ENCODE assay signal across 8 cellular contexts in genomic region chr18:23452347-23452727, GRCh38. TPM values are rescaled to one million over a fixed set of nuclear protein-coding genes. Genes with fewer than 3 reads are reported as not detected.
DNase-seq lines count a peak whose midpoint lies in the region; ATAC-seq, FAIRE-seq and TF ChIP-seq lines count a peak whose summit lies in the region.

No MANE protein-coding gene starts in this region.

- H3K9me3 ChIP-seq in Peyer's patch = no peaks in the 10 kb centered on the region

- H3K27me3 ChIP-seq in Peyer's patch = no peaks in the 10 kb centered on the region

- no peak for ATAC-seq in HG03520 (IDR thresholded peaks at IDR 0.05; ENCODE audit: unreplicated experiment)
- ATAC-seq in GM18511 (IDR thresholded peaks at IDR 0.05; ENCODE audit: unreplicated experiment) = no peak

- peak overlapping the region; percentile 92 for H3K27ac Mint-ChIP-seq in progenitor cell of endocrine pancreas

- H3K36me3 Mint-ChIP-seq in progenitor cell of endocrine pancreas (ENCODE audit: insufficient read depth) = no peaks in the 10 kb centered on the region

- no peaks in the 10 kb centered on the region for H3K9me3 Mint-ChIP-seq in progenitor cell of endocrine pancreas (ENCODE audit: low read depth)

- H3K4me3 Mint-ChIP-seq in progenitor cell of endocrine pancreas (ENCODE audit: low read depth) = peak overlapping the region; percentile 100

- H3K27me3 Mint-ChIP-seq in progenitor cell of endocrine pancreas = peaks cover 4% of the 10 kb centered on the region

- peak overlapping the region in 3 of 4 donors; percentile 94 to 99 (median 99) for H3K4me3 ChIP-seq in Peyer's patch

- FAIRE-seq in D721Med (lab: Jason Lieb, UNC) = peak; percentile 41

- DNase-seq in D721Med (ENCODE audit: insufficient read length, low spot score) (no peak), Peyer's patch (no peak), epithelial cell of prostate (ENCODE audit: low read depth, low spot score) (no peak), progenitor cell of endocrine pancreas (ENCODE audit: low spot score, unreplicated experiment) (no peak), mucosa of gallbladder (ENCODE audit: low spot score) (no peak), NCI-H510A treated with DMSO at 0.1 percent for 48 hours (lab: John Stamatoyannopoulos, UW) (no peak)

- TF ChIP-seq CTCF in D721Med (IDR thresholded peaks at IDR 0.05; ENCODE audit: insufficient read depth, missing control alignments) = no peak
- no peak for TF ChIP-seq CTCF in Peyer's patch (IDR thresholded peaks at IDR 0.05)
- no peak for TF ChIP-seq CTCF in progenitor cell of endocrine pancreas (IDR thresholded peaks at IDR 0.05; ENCODE audit: unreplicated experiment)

- peaks cover 0 to 33% (median 6%) of the 10 kb centered on the region in 4 donors for H3K4me1 ChIP-seq in Peyer's patch

- H3K4me1 Mint-ChIP-seq in progenitor cell of endocrine pancreas (ENCODE audit: low read depth) = peaks cover 17% of the 10 kb centered on the region

- H3K36me3 ChIP-seq in Peyer's patch = peaks cover 0 to 9% (median 0%) of the 10 kb centered on the region in 3 donors

- H3K27ac ChIP-seq in Peyer's patch = peak overlapping the region; percentile 86 to 99 (median 96)
- H3K27ac ChIP-seq in epithelial cell of prostate = peak overlapping the region; percentile 100

- no peak for TF ChIP-seq POLR2A in Peyer's patch (IDR thresholded peaks at IDR 0.05)

RNA-seq across cellular contexts. Expression of gene RIOK3, which starts 0.8 kb away (rescaled TPM):
- total RNA-seq in Peyer's patch (100 to 1,000 TPM in 3 of 4 donors, 10 to 100 TPM in 1; 66.0 to 262 (median 160) TPM), progenitor cell of endocrine pancreas (52.7 and 52.8 TPM in 2 replicates), mucosa of gallbladder (68.9 TPM)

RNA-seq across cellular contexts. Expression of gene RMC1, which starts 51.0 kb away (rescaled TPM):
- total RNA-seq in Peyer's patch (10 to 100 TPM; 15.7 to 42.2 (median 33.9) TPM), progenitor cell of endocrine pancreas (25.5 and 28.5 TPM in 2 replicates), mucosa of gallbladder (27.0 TPM)
